7 cellular contexts compared by ENCODE assay signal in the genomic region with DNA sequence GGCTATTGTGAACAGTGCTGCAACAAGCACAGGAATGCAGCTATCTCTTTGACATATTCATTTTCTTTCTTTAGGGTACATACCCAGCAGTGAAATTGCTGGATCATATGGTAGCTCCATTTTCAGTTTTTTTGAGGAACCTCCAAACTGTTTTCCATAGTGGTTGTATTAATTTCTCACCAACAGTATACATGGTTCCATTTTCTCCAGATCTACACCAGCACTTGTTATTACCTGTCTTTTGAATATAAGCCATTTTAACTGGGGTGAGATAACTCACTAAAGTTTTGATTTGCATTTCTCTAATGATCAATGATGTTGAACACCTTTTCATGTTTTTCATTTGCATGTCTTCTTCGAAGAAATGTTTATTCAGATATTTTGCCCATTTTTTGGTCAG.
"Had no signal": no experiment of that assay in that cellular context is flagged by ENCODE, and none has a peak within 500 bp of the region (broad histone marks: within the 10 kb centered on the region; RNA-seq: fewer than 3 reads in every experiment).

No MANE protein-coding gene starts in this region.

- DNase-seq: GDM1, GF-D8 had no signal

- FAIRE-seq: G401.6, GM12878, GM12891, GM18507, GM19239 had no signal

- H3K4me3 ChIP-seq: GM12878 had no signal

- ATAC-seq: GM12878 had no signal
